ENCODE assay signal across 12 cellular contexts in genomic region chr4:1050486-1051213, GRCh38. TPM values are rescaled to one million over a fixed set of nuclear protein-coding genes. Genes with fewer than 3 reads are reported as not detected.
A peak's percentile ranks its signal among the peaks of the same experiment; 100 is the strongest.
DNase-seq lines count a peak whose midpoint lies in the region; ATAC-seq and TF ChIP-seq lines count a peak whose summit lies in the region.
"Had no signal": no experiment of that assay in that cellular context is flagged by ENCODE, and none has a peak within 500 bp of the region (broad histone marks: within the 10 kb centered on the region; RNA-seq: fewer than 3 reads in every experiment).

No MANE protein-coding gene starts in this region.

- H3K27ac Mint-ChIP-seq in CD14-positive monocyte = peak overlapping the region in 1 of 7 donors; percentile 4
- H3K27ac Mint-ChIP-seq: activated naive CD8-positive, alpha-beta T cell had no signal

- H3K79me2 ChIP-seq in PC-3 (ENCODE audit: low read length) = no peaks in the 10 kb centered on the region
- no peaks in the 10 kb centered on the region for H3K79me2 ChIP-seq in Karpas-422 (ENCODE audit: low read length)

- intact Hi-C loops in CD14-positive monocyte (cut with micrococcal nuclease) (no loop called here), PC-3 (cut with micrococcal nuclease) (no loop called here)

- TF ChIP-seq CTCF in CD14-positive monocyte (IDR thresholded peaks at IDR 0.05) (no peak), PC-3 (conservative IDR thresholded peaks at IDR 0.05; ENCODE audit: low read depth, low read length) (peak; percentile 17; the same call in 1 of the 2 replicates)

- H3K36me3 ChIP-seq in PC-3 (ENCODE audit: low read depth, low read length) = no peaks in the 10 kb centered on the region
- no peaks in the 10 kb centered on the region for H3K36me3 ChIP-seq in Karpas-422 (ENCODE audit: insufficient read depth, low read length)
- H3K36me3 ChIP-seq: right lobe of liver had no signal

- peaks cover 0 to 7% of the 10 kb centered on the region in 2 donors for H3K36me3 Mint-ChIP-seq in CD14-positive monocyte
- H3K36me3 Mint-ChIP-seq: activated naive CD8-positive, alpha-beta T cell had no signal

- POLR2A ChIA-PET in PC-3 (lab: Charles Lee; ENCODE audit: unreplicated experiment) = no interaction called here

- peaks cover 14 to 58% (median 49%) of the 10 kb centered on the region in 3 donors for H3K27me3 Mint-ChIP-seq in CD14-positive monocyte (ENCODE audit: low read depth in 3 of 3)

- no peaks in the 10 kb centered on the region for H3K9me3 ChIP-seq in PC-3 (ENCODE audit: low read length)
- H3K9me3 ChIP-seq in Karpas-422 (ENCODE audit: low read length) = no peaks in the 10 kb centered on the region
- H3K9me3 ChIP-seq: right lobe of liver had no signal

- ATAC-seq in PC-3 = no peak

- no peak overlapping the region for H3K4me3 ChIP-seq in PC-3 (ENCODE audit: low read length)
- H3K4me3 ChIP-seq in Karpas-422 (ENCODE audit: low read length) = no peak overlapping the region
- H3K4me3 ChIP-seq: right lobe of liver had no signal

- BruUV-seq in PC-3 (replicated peaks; lab: Mats Ljungman, UMichigan) = no TSS peak

- no peak overlapping the region for H2AFZ ChIP-seq in PC-3 (ENCODE audit: low read length)
- no peak overlapping the region for H2AFZ ChIP-seq in Karpas-422 (ENCODE audit: low read length)

- no peak overlapping the region for H3K4me3 Mint-ChIP-seq in CD14-positive monocyte
- H3K4me3 Mint-ChIP-seq: activated naive CD8-positive, alpha-beta T cell had no signal

- H3K27ac ChIP-seq in PC-3 (ENCODE audit: low read length) = no peak overlapping the region
- H3K27ac ChIP-seq in Karpas-422 (ENCODE audit: low read length) = no peak overlapping the region
- H3K27ac ChIP-seq: right lobe of liver had no signal

- peaks cover 18% of the 10 kb centered on the region for H3K4me1 Mint-ChIP-seq in CD14-positive monocyte

- no peaks in the 10 kb centered on the region for H4K20me1 ChIP-seq in PC-3 (ENCODE audit: low read length)
- H4K20me1 ChIP-seq in Karpas-422 (ENCODE audit: insufficient read depth, low read depth, low read length) = no peaks in the 10 kb centered on the region

- no peaks in the 10 kb centered on the region for H3K9me2 ChIP-seq in PC-3 (replicated peaks; ENCODE audit: low read length)
- H3K9me2 ChIP-seq in Karpas-422 (replicated peaks; ENCODE audit: insufficient read depth, low read length) = no peaks in the 10 kb centered on the region

- H3K4me2 ChIP-seq in PC-3 (ENCODE audit: low read length) = no peak overlapping the region
- H3K4me2 ChIP-seq in Karpas-422 (ENCODE audit: low read depth, low read length, poor library complexity, severe bottlenecking) = no peak overlapping the region

- peaks cover 9 to 41% (median 26%) of the 10 kb centered on the region in 7 donors for H3K9me3 Mint-ChIP-seq in CD14-positive monocyte

- CTCF ChIA-PET in PC-3 (lab: Charles Lee) = no interaction called here

- no peak overlapping the region for H3K9ac ChIP-seq in PC-3 (ENCODE audit: low read length)
- no peak overlapping the region for H3K9ac ChIP-seq in Karpas-422 (ENCODE audit: low read length)

- peak; percentile 31 for DNase-seq in CD14-positive monocyte (ENCODE audit: low spot score)
- no peak for DNase-seq in PC-3
- DNase-seq in globus pallidus (ENCODE audit: low spot score) = peak; percentile 77
- DNase-seq in nucleus accumbens (lab: John Stamatoyannopoulos, UW) = peak in 30 of 56 donors; percentile 20 to 86 (median 47)
- no peak for DNase-seq in T-helper 9 cell
- DNase-seq in stimulated activated naive CD4-positive, alpha-beta T cell (lab: John Stamatoyannopoulos, UW) = no peak
- DNase-seq in Karpas-422 = no peak
- no peak for DNase-seq in EL
- DNase-seq: NCI-H187 treated with DMSO at 0.1 percent for 48 hours, OCI-M1 had no signal

- H3K27me3 ChIP-seq in PC-3 (ENCODE audit: low read length) (peaks cover 23% of the 10 kb centered on the region), Karpas-422 (ENCODE audit: low read length) (no peaks in the 10 kb centered on the region)

- no peaks in the 10 kb centered on the region for H3F3A ChIP-seq in PC-3 (ENCODE audit: low read length, unreplicated experiment)

- H3K4me1 ChIP-seq in PC-3 (ENCODE audit: insufficient read depth, low read length) (peaks cover 17% of the 10 kb centered on the region), Karpas-422 (ENCODE audit: low read length) (peaks cover 4% of the 10 kb centered on the region)

RNA-seq across cellular contexts. Expression of gene FGFRL1, which starts 39.2 kb away (rescaled TPM):
- polyA plus RNA-seq in CD14-positive monocyte = under 1 TPM; 0.17 to 0.28 TPM
- 31.2 and 42.6 TPM in 2 replicates for total RNA-seq in PC-3 (2014; rRNA removed)
- total RNA-seq in Karpas-422 (2014; rRNA removed; shearing (Covaris generic); ENCODE audit: low replicate concordance) = 0.76 TPM in 1 of 2 replicates, not detected in the other

RNA-seq across cellular contexts. Expression of gene SLC26A1, which starts 57.4 kb away (rescaled TPM):
- under 1 TPM; 0.16 to 0.18 TPM for polyA plus RNA-seq in CD14-positive monocyte
- 0.52 TPM in 1 of 2 replicates, not detected in the other for total RNA-seq in PC-3 (2014; rRNA removed)
- not detected in 2 replicates for total RNA-seq in Karpas-422 (2014; rRNA removed; shearing (Covaris generic); ENCODE audit: low replicate concordance)

Comparison
In these comparisons a context has a peak if more than half of its experiments do, and no peak if none do; other contexts are left out.
1. DNase-seq: peak in CD14-positive monocyte (single experiment), globus pallidus (single experiment) and nucleus accumbens (30 of 56); none in PC-3 (single experiment), T-helper 9 cell (single experiment), stimulated activated naive CD4-positive, alpha-beta T cell (0 of 6), Karpas-422 (single experiment) and EL (single experiment).
2. RNA of gene FGFRL1, which starts 39.2 kb away (total RNA-seq): 31.2 to 42.6 TPM in PC-3; 0.76 TPM in Karpas-422; every median in the first group is over 10 times any median in the second.